In the genomic region with DNA sequence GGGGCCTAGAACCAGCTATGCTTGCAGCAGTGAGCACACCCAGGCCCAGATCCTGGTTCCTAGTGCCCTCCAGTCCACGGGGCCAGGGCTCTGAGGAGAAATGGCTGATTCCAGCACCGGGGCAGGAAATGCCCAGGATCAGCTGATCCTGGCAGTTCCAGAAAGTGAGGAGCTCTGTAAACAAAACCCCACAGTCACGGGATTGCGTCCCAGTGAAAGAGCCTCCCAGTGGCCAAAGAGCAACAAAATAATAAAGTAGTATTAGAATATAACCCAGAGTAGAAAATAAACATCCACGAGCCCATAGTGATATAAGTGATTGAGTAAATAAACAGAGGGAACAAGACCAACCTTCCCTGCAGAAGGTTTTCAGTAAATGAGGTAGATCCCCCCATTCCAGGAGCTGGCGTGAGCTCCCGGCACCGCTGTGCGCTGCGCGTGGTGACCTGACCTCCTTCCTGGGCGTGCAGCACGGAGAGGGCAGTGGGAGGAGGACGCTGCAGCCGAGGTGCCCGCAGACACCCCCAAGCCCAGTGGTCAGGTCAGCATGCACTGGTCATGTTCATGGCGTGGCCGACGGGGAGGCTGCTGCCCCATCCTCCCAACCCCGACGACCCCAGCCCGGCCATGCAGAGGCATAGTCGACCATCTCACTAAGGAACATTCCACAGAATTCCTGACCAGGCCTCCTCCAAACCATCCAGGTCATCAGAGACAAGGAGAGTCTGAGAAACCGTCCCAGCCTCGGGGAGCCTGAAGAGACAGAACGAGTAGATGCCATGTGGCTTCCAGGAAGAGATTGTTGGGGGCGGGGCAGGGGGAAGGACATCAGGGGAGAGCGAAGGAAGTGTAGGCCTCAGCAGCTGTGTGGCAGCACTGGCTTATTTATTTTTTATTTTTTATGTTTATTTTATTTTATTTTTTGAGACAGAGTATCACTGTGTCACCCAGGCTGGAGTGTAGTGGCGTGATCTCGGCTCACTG, we compare ENCODE assay signal across 8 cellular contexts. TPM values are rescaled to one million over a fixed set of nuclear protein-coding genes. Genes with fewer than 3 reads are reported as not detected.
DNase-seq lines count a peak whose midpoint lies in the region; ATAC-seq, FAIRE-seq and TF ChIP-seq lines count a peak whose summit lies in the region.

No MANE protein-coding gene starts in this region.

- peaks cover 0 to 4% (median under 1%) of the 10 kb centered on the region in 4 donors for H3K4me1 Mint-ChIP-seq in CD4-positive, alpha-beta memory T cell

- H3K27ac ChIP-seq in HEK293 (ENCODE audit: extremely low read depth, low read depth, low read length), result no peak overlapping the region; the same call in 1 of the 2 replicates
- peak overlapping the region in 19 of 21 experiments; percentile 6 to 85 (median 68) for H3K27ac ChIP-seq in skin epidermis
- H3K27ac ChIP-seq in CD4-positive, alpha-beta memory T cell (ENCODE audit: low read depth, low read length), result no peak overlapping the region

- H3K27me3 Mint-ChIP-seq in CD4-positive, alpha-beta memory T cell, result no peaks in the 10 kb centered on the region

- no peaks in the 10 kb centered on the region for H3K9me3 ChIP-seq in HEK293 (ENCODE audit: control insufficient read depth, insufficient read depth, low read depth, low read length)
- no peaks in the 10 kb centered on the region for H3K9me3 ChIP-seq in CD4-positive, alpha-beta memory T cell (ENCODE audit: control insufficient read depth in 1 of 2, low read length in 2 of 2)

- CTCF ChIA-PET in HEK293 (lab: Yijun Ruan, JAX), result interaction anchor here (0.6 kb wide), 1 partner anchor 43 kb away, joined by 3 read pairs; no protein-coding TSS in a partner anchor
- CTCF ChIA-PET in CD4-positive, alpha-beta memory T cell (lab: Charles Lee; ENCODE audit: partially characterized antibody), result interaction anchor here (1.4 kb wide), 1 partner anchor 13 kb away, joined by 3 read pairs; no protein-coding TSS in a partner anchor

- ATAC-seq in HG03159 (IDR thresholded peaks at IDR 0.05; ENCODE audit: unreplicated experiment), result no peak

- peak; percentile 64 for DNase-seq in brain pericyte (ENCODE audit: low read depth, low spot score)
- no peak for DNase-seq in CD4-positive, alpha-beta memory T cell
- no peak for DNase-seq in 8988T
- DNase-seq in NCI-H2107 treated with DMSO at 0.1 percent for 48 hours (lab: John Stamatoyannopoulos, UW; ENCODE audit: unreplicated experiment), result no peak

- no peak overlapping the region for H3K4me3 Mint-ChIP-seq in CD4-positive, alpha-beta memory T cell

- H3K36me3 ChIP-seq in HEK293 (ENCODE audit: control insufficient read depth in 2 of 2, insufficient read depth in 1 of 2, low read length in 2 of 2), result peaks cover 0 to 14% of the 10 kb centered on the region in 2 experiments; a peak in 1 of 3 replicates
- no peaks in the 10 kb centered on the region for H3K36me3 ChIP-seq in CD4-positive, alpha-beta memory T cell (ENCODE audit: insufficient read depth, low read length)

- H3K27me3 ChIP-seq in CD4-positive, alpha-beta memory T cell (ENCODE audit: insufficient read depth, low read length), result no peaks in the 10 kb centered on the region

- H3K36me3 Mint-ChIP-seq in CD4-positive, alpha-beta memory T cell, result peaks cover 0 to 3% of the 10 kb centered on the region in 2 donors

- TF ChIP-seq CTCF in HEK293 (tag by site-specific recombination; IDR thresholded peaks at IDR 0.05), result no peak

- peak; percentile 94 for FAIRE-seq in islet of Langerhans (lab: Jason Lieb, UNC)

- intact Hi-C loops in CD4-positive, alpha-beta memory T cell (cut with micrococcal nuclease), result no loop called here

- H3K4me3 ChIP-seq in HEK293 (ENCODE audit: low read depth, low read length) (no peak overlapping the region), skin epidermis (peak overlapping the region in 2 of 7 experiments; percentile 0 to 14)
- H3K4me3 ChIP-seq in CD4-positive, alpha-beta memory T cell (ENCODE audit: low read length in 2 of 2), result no peak overlapping the region

- peaks cover 3% of the 10 kb centered on the region; the same call in 1 of the 2 replicates for H3K4me1 ChIP-seq in HEK293 (ENCODE audit: control insufficient read depth, insufficient read depth, low read length)
- H3K4me1 ChIP-seq in CD4-positive, alpha-beta memory T cell (ENCODE audit: insufficient read depth, low read length), result no peaks in the 10 kb centered on the region

- peak overlapping the region in 1 of 7 donors; percentile 70 for H3K27ac Mint-ChIP-seq in CD4-positive, alpha-beta memory T cell

- no peaks in the 10 kb centered on the region for H3K9me3 Mint-ChIP-seq in CD4-positive, alpha-beta memory T cell

- POLR2A ChIA-PET in HEK293 (lab: Yijun Ruan, JAX), result no interaction called here
- POLR2A ChIA-PET in CD4-positive, alpha-beta memory T cell (lab: Charles Lee; ENCODE audit: partially characterized antibody), result no interaction called here

TF ChIP-seq in HEK293, 187 proteins besides CTCF, POLR2A, EP300 and RAD21:
- TF ChIP-seq ZNF341 (tag by site-specific recombination; IDR thresholded peaks at IDR 0.05; ENCODE audit: low read depth), result peak; percentile 31; the same call in 1 of the 2 replicates
- no peak for TF ChIP-seq ZNF626 (tag by site-specific recombination; IDR thresholded peaks at IDR 0.05)
- peak; percentile 60; the same call in 1 of the 2 replicates for TF ChIP-seq ZSCAN16 (tag by site-specific recombination; IDR thresholded peaks at IDR 0.05)

RNA-seq across cellular contexts. Expression of a gene that starts 19.9 kb away (rescaled TPM):
- 10 to 100 TPM; 23.3 to 26.1 TPM for total RNA-seq in CD4-positive, alpha-beta memory T cell
- polyA plus RNA-seq in CD4-positive, alpha-beta memory T cell, result 1 to 10 TPM; 5.5 to 6.3 TPM

RNA-seq across cellular contexts. Expression of a gene that starts 28.2 kb away (rescaled TPM):
- total RNA-seq in CD4-positive, alpha-beta memory T cell, result 100 to 1,000 TPM; 120 to 123 TPM
- 10 to 100 TPM in 1 of 2 donors, 1 to 10 TPM in 1; 9.4 to 15.5 TPM for polyA plus RNA-seq in CD4-positive, alpha-beta memory T cell

RNA-seq across cellular contexts. Expression of a gene that starts 37.1 kb away (rescaled TPM):
- total RNA-seq in CD4-positive, alpha-beta memory T cell, result 100 to 1,000 TPM in 1 of 2 experiments, 10 to 100 TPM in 1; 98.4 to 105 TPM
- polyA plus RNA-seq in CD4-positive, alpha-beta memory T cell, result 100 to 1,000 TPM; 164 to 187 TPM

RNA-seq across cellular contexts. Expression of a gene that starts 55.2 kb away (rescaled TPM):
- total RNA-seq in CD4-positive, alpha-beta memory T cell, result 100 to 1,000 TPM; 437 to 440 TPM
- polyA plus RNA-seq in CD4-positive, alpha-beta memory T cell, result 100 to 1,000 TPM; 235 to 242 TPM

Comparison
In these comparisons a context has a peak if more than half of its experiments do, and no peak if none do; other contexts are left out.
1. H3K27ac ChIP-seq: peak in skin epidermis (19 of 21); none in HEK293 (single experiment) and CD4-positive, alpha-beta memory T cell (single experiment).